ENCODE assay signal across 9 cellular contexts in genomic region chr2:234427081-234428058, GRCh38.
DNase-seq lines count a peak whose midpoint lies in the region; ATAC-seq, FAIRE-seq and TF ChIP-seq lines count a peak whose summit lies in the region.
"Had no signal": no experiment of that assay in that cellular context is flagged by ENCODE, and none has a peak within 500 bp of the region (broad histone marks: within the 10 kb centered on the region; RNA-seq: fewer than 3 reads in every experiment).

No MANE protein-coding gene starts in this region.

- CTCF ChIA-PET in AG04450 (lab: Charles Lee) (interaction anchor here (0.6 kb wide), 1 partner anchor 499 kb away, joined by 3 read pairs; no protein-coding TSS in a partner anchor), HepG2 (lab: Yijun Ruan, JAX; ENCODE audit: low intra/inter-chr PET ratio, low total read pairs) (no interaction called here)

- no peak for FAIRE-seq in HepG2 (lab: Jason Lieb, UNC)

- H2AFZ ChIP-seq in HepG2 (ENCODE audit: low read length) = no peak overlapping the region

- 54% methylated on average over 15 of the region's 15 CpGs for WGBS in HepG2 (ENCODE audit: low lambda C conversion rate)

- BruUV-seq in HepG2 (replicated peaks; lab: Mats Ljungman, UMichigan) = no TSS peak

- peak; percentile 70 for DNase-seq in AG04450 (ENCODE audit: low read depth, low spot score)
- peak; percentile 32 for DNase-seq in HFFc6
- no peak for DNase-seq in activated naive CD8-positive, alpha-beta T cell treated with anti-CD3 and anti-CD28 coated beads, Interleukin-2, amount 10 ng/mL, durations not matched to agents 7 days and 5 days
- no peak for DNase-seq in HepG2 (ENCODE audit: low spot score)
- no peak for DNase-seq in medulla oblongata (ENCODE audit: extremely low spot score)
- no peak for DNase-seq in NCI-H2029 treated with DMSO at 0.1 percent for 48 hours (lab: John Stamatoyannopoulos, UW)
- DNase-seq: heart left ventricle had no signal

- TF ChIP-seq RAD21 in HepG2 (CRISPR knock-in tag; IDR thresholded peaks at IDR 0.05) = no peak

- no peaks in the 10 kb centered on the region for H3K9me3 Mint-ChIP-seq in HFFc6
- no peaks in the 10 kb centered on the region for H3K9me3 Mint-ChIP-seq in activated naive CD8-positive, alpha-beta T cell treated with anti-CD3 and anti-CD28 coated beads, Interleukin-2, amount 10 ng/mL, durations not matched to agents 7 days and 5 days

- H3K36me3 ChIP-seq in HepG2 (replicated peaks in 1 of 2; ENCODE audit: control insufficient read depth in 1 of 2, insufficient read depth in 2 of 2, low read length in 2 of 2) = no peaks in the 10 kb centered on the region
- H3K36me3 ChIP-seq: heart left ventricle had no signal

- TF ChIP-seq CTCF in AG04450 (IDR thresholded peaks at IDR 0.05; ENCODE audit: low read depth, low read length) = no peak
- TF ChIP-seq CTCF in HFFc6 (IDR thresholded peaks at IDR 0.05) = no peak
- no peak for TF ChIP-seq CTCF in HepG2 (CRISPR knock-in tag; IDR thresholded peaks at IDR 0.05)

- H3K9me3 ChIP-seq in AG04450 (ENCODE audit: control insufficient read depth, insufficient read depth, low read length) = no peaks in the 10 kb centered on the region; the same call in 1 of the 2 replicates
- no peaks in the 10 kb centered on the region for H3K9me3 ChIP-seq in HepG2 (ENCODE audit: low read length)
- H3K9me3 ChIP-seq: heart left ventricle had no signal

- H3K4me1 Mint-ChIP-seq in HFFc6 (ENCODE audit: low read depth) = peaks cover 43% of the 10 kb centered on the region
- H3K4me1 Mint-ChIP-seq in activated naive CD8-positive, alpha-beta T cell treated with anti-CD3 and anti-CD28 coated beads, Interleukin-2, amount 10 ng/mL, durations not matched to agents 7 days and 5 days = peaks cover 70% of the 10 kb centered on the region

- H4K20me1 ChIP-seq in HepG2 (ENCODE audit: insufficient read depth, low read length) = no peaks in the 10 kb centered on the region

- no peak overlapping the region for H3K4me2 ChIP-seq in HepG2 (ENCODE audit: low read depth, low read length)

- intact Hi-C loops in HepG2 (cut with micrococcal nuclease; ENCODE audit: unreplicated experiment) = no loop called here

- no peaks in the 10 kb centered on the region for H3K27me3 Mint-ChIP-seq in HFFc6 (ENCODE audit: insufficient read depth)
- no peaks in the 10 kb centered on the region for H3K27me3 Mint-ChIP-seq in activated naive CD8-positive, alpha-beta T cell treated with anti-CD3 and anti-CD28 coated beads, Interleukin-2, amount 10 ng/mL, durations not matched to agents 7 days and 5 days

- no peak for TF ChIP-seq EP300 in HepG2 (IDR thresholded peaks at IDR 0.05; ENCODE audit: low read depth in 2 of 2, low read length in 2 of 2)
- TF ChIP-seq EP300 in HepG2 (CRISPR knock-in tag; IDR thresholded peaks at IDR 0.05; ENCODE audit: borderline replicate concordance) = no peak

- TF ChIP-seq POLR2A in HepG2 (IDR thresholded peaks at IDR 0.05; ENCODE audit: insufficient read depth in 1 of 2, low read depth in 2 of 2, low read length in 2 of 2) = no peak

- no peaks in the 10 kb centered on the region for H3K79me2 ChIP-seq in HepG2 (ENCODE audit: insufficient read depth, low read length)

- no peak overlapping the region for H3K9ac ChIP-seq in HepG2 (ENCODE audit: insufficient read depth, low read depth, low read length)

- H3K27me3 ChIP-seq in AG04450 (ENCODE audit: control insufficient read depth, insufficient read depth, low read length) = no peaks in the 10 kb centered on the region
- peaks cover 0 to 1% of the 10 kb centered on the region in 2 experiments; a peak in 1 of 5 replicates for H3K27me3 ChIP-seq in HepG2 (ENCODE audit: control insufficient read depth in 1 of 2, insufficient read depth in 2 of 2, low read length in 2 of 2)
- H3K27me3 ChIP-seq: heart left ventricle had no signal

- peaks cover 17% of the 10 kb centered on the region for H3K4me1 ChIP-seq in HepG2 (ENCODE audit: insufficient read depth, low read length)

- H3K4me3 Mint-ChIP-seq in HFFc6 = no peak overlapping the region; the same call in 1 of the 2 replicates
- peak overlapping the region; percentile 83 for H3K4me3 Mint-ChIP-seq in activated naive CD8-positive, alpha-beta T cell treated with anti-CD3 and anti-CD28 coated beads, Interleukin-2, amount 10 ng/mL, durations not matched to agents 7 days and 5 days

- H3K27ac ChIP-seq in AG04450 (ENCODE audit: low read depth, low read length) (peak overlapping the region; percentile 70), HepG2 (ENCODE audit: extremely low read length, insufficient read depth, low read length) (no peak overlapping the region)

- ATAC-seq in activated naive CD8-positive, alpha-beta T cell treated with anti-CD3 and anti-CD28 coated beads, Interleukin-2, amount 10 ng/mL, durations not matched to agents 7 days and 5 days (ENCODE audit: low read depth) = peak; percentile 18
- ATAC-seq in HepG2 (no peak), GM18907 (IDR thresholded peaks at IDR 0.05; ENCODE audit: unreplicated experiment) (no peak), GM21737 (IDR thresholded peaks at IDR 0.05; ENCODE audit: unreplicated experiment) (no peak)

- H3K4me3 ChIP-seq in AG04450 (ENCODE audit: low read depth, low read length) (no peak overlapping the region), HepG2 (replicated peaks in 1 of 3; ENCODE audit: insufficient read depth in 1 of 3, low read depth in 2 of 3, low read length in 3 of 3) (no peak overlapping the region)
- H3K4me3 ChIP-seq: heart left ventricle had no signal

- no peaks in the 10 kb centered on the region for H3K36me3 Mint-ChIP-seq in HFFc6 (ENCODE audit: low read depth)
- H3K36me3 Mint-ChIP-seq in activated naive CD8-positive, alpha-beta T cell treated with anti-CD3 and anti-CD28 coated beads, Interleukin-2, amount 10 ng/mL, durations not matched to agents 7 days and 5 days = peaks cover 7% of the 10 kb centered on the region

- POLR2A ChIA-PET in AG04450 (lab: Yijun Ruan, JAX) (interaction anchor here (0.7 to 1.5 kb wide), 4 partner anchors 17 to 90 kb away, joined by 3 to 8 read pairs (median 5); no protein-coding TSS in a partner anchor), HepG2 (lab: Yijun Ruan, JAX) (no interaction called here)
- POLR2A ChIA-PET in activated naive CD8-positive, alpha-beta T cell treated with anti-CD3 and anti-CD28 coated beads, Interleukin-2, amount 10 ng/mL, durations not matched to agents 7 days and 5 days (lab: Charles Lee) = interaction anchor here (0.8 to 10.5 kb wide), 15 partner anchors 11 to 137 kb away, joined by 3 to 212 read pairs (median 10); partner anchors contain the start of gene ARL4C

- H3K27ac Mint-ChIP-seq in HFFc6 = peak overlapping the region; percentile 26
- peak overlapping the region; percentile 100 for H3K27ac Mint-ChIP-seq in activated naive CD8-positive, alpha-beta T cell treated with anti-CD3 and anti-CD28 coated beads, Interleukin-2, amount 10 ng/mL, durations not matched to agents 7 days and 5 days

- in situ Hi-C loops in HepG2 (cut with HindIII; ENCODE audit: extremely low pct_ligation_motif_present, low pct_unique_long_range_greater_than_20kb) = no loop called here

TF ChIP-seq in HepG2, 621 proteins besides CTCF, POLR2A, EP300 and RAD21 (continues in another document):
- TF ChIP-seq ZNF160 (CRISPR knock-in tag; IDR thresholded peaks at IDR 0.05) = no peak
- TF ChIP-seq AHDC1 (CRISPR knock-in tag; IDR thresholded peaks at IDR 0.05; ENCODE audit: borderline replicate concordance) = no peak
- TF ChIP-seq MNT (IDR thresholded peaks at IDR 0.05) = peak; percentile 38; the same call in 1 of the 2 replicates

Comparison
In these comparisons a context has a peak if more than half of its experiments do, and no peak if none do; other contexts are left out.
1. DNase-seq: peak in AG04450 (single experiment) and HFFc6 (single experiment); none in activated naive CD8-positive, alpha-beta T cell treated with anti-CD3 and anti-CD28 coated beads, Interleukin-2, amount 10 ng/mL, durations not matched to agents 7 days and 5 days (single experiment), HepG2 (single experiment), medulla oblongata (single experiment) and NCI-H2029 treated with DMSO at 0.1 percent for 48 hours (single experiment).